ENCODE assay signal across 9 cellular contexts in the genomic region with DNA sequence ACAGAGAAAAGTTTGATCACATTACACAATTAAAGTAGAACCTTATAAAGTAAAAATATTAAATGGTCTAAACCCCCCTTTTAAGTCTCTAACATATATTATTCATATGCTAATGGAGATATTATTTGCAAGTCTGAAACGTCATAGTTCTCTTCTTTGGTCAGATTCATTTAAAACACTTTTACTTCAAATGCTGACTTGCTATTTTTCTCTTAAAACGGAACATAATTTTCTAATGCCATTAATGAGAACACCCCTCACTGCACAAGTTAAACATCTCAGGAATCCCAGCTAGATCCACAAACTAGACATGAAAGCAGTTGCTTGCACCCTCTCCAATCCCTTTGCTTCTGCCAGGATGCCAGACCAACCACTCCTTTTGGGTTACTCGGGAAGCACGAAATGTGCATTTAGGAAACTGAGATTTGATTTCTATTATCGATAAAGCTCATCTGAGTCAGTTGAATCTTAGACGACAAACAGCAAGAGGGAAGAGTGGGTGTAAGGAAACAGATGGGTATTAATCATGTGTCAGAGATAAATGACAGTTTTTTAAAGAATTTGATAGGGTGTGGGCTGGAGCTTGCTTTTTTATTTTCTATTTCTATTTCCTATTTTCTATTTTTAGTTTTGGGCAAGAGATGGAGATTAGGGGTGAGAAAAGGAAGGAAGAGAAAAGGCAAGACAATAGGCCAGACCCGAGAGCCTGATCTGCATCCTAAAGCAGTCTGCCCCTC. TPM values are rescaled to one million over a fixed set of nuclear protein-coding genes. Genes with fewer than 3 reads are reported as not detected.
DNase-seq lines count a peak whose midpoint lies in the region; ATAC-seq and TF ChIP-seq lines count a peak whose summit lies in the region.
"Had no signal": no experiment of that assay in that cellular context is flagged by ENCODE, and none has a peak within 500 bp of the region (broad histone marks: within the 10 kb centered on the region; RNA-seq: fewer than 3 reads in every experiment).

No MANE protein-coding gene starts in this region.

- H3K9ac ChIP-seq in ES-I3 (ENCODE audit: low read depth, low read length): peak overlapping the region; percentile 97

- no peaks in the 10 kb centered on the region for H3K36me3 Mint-ChIP-seq in activated naive CD8-positive, alpha-beta T cell treated with anti-CD3 and anti-CD28 coated beads, Interleukin-2, amount 50 U/mL, for 24 hours (ENCODE audit: low read depth)

- H3K27ac ChIP-seq in mesodermal cell (ENCODE audit: low read depth, low read length, severe bottlenecking): no peak overlapping the region

- H3K9me3 Mint-ChIP-seq in activated naive CD8-positive, alpha-beta T cell treated with anti-CD3 and anti-CD28 coated beads, Interleukin-2, amount 50 U/mL, for 24 hours: no peaks in the 10 kb centered on the region

- H3K4me3 ChIP-seq in AG10803 (ENCODE audit: low read length): peak overlapping the region; percentile 56
- peak overlapping the region; percentile 63 for H3K4me3 ChIP-seq in mesodermal cell (ENCODE audit: extremely low read depth, insufficient read depth, low read length, poor library complexity, severe bottlenecking)

- H3K27me3 Mint-ChIP-seq in activated naive CD8-positive, alpha-beta T cell treated with anti-CD3 and anti-CD28 coated beads, Interleukin-2, amount 50 U/mL, for 24 hours: peaks cover 34% of the 10 kb centered on the region

- H3K9me3 ChIP-seq in ES-I3 (ENCODE audit: control insufficient read depth, insufficient read depth, low read length): no peaks in the 10 kb centered on the region
- H3K9me3 ChIP-seq in mesodermal cell (ENCODE audit: control insufficient read depth, low read length): no peaks in the 10 kb centered on the region

- H3K4me3 Mint-ChIP-seq in activated naive CD8-positive, alpha-beta T cell treated with anti-CD3 and anti-CD28 coated beads, Interleukin-2, amount 50 U/mL, for 24 hours: peak overlapping the region; percentile 69

- TF ChIP-seq CTCF in AG10803 (conservative IDR thresholded peaks at IDR 0.05; ENCODE audit: low read length): no peak

- peak overlapping the region; percentile 25 for H3K27ac Mint-ChIP-seq in activated naive CD8-positive, alpha-beta T cell treated with anti-CD3 and anti-CD28 coated beads, Interleukin-2, amount 50 U/mL, for 24 hours

- ATAC-seq in activated naive CD8-positive, alpha-beta T cell treated with anti-CD3 and anti-CD28 coated beads, Interleukin-2, amount 50 U/mL, for 24 hours: no peak
- ATAC-seq in GM18907 (IDR thresholded peaks at IDR 0.05; ENCODE audit: unreplicated experiment): no peak
- ATAC-seq in GM18498 (IDR thresholded peaks at IDR 0.05; ENCODE audit: unreplicated experiment): no peak
- ATAC-seq in HG03108 (IDR thresholded peaks at IDR 0.05; ENCODE audit: unreplicated experiment): no peak
- no peak for ATAC-seq in GM18517 (IDR thresholded peaks at IDR 0.05; ENCODE audit: unreplicated experiment)

- WGBS in mesodermal cell (ENCODE audit: insufficient coverage in 2 of 2), 2 experiments: 3 to 7% methylated on average over 5 of the region's 7 CpGs

- no peak for DNase-seq in AG10803 (ENCODE audit: low read depth)
- no peak for DNase-seq in activated naive CD8-positive, alpha-beta T cell treated with anti-CD3 and anti-CD28 coated beads, Interleukin-2, amount 50 U/mL, for 24 hours
- DNase-seq: NCI-H2029 treated with DMSO at 0.1 percent for 48 hours had no signal

- H3K36me3 ChIP-seq in ES-I3 (ENCODE audit: insufficient read depth, low read length) (no peaks in the 10 kb centered on the region), mesodermal cell (ENCODE audit: control insufficient read depth, insufficient read depth, low read length) (no peaks in the 10 kb centered on the region)

- peaks cover 13% of the 10 kb centered on the region for H3K4me1 Mint-ChIP-seq in activated naive CD8-positive, alpha-beta T cell treated with anti-CD3 and anti-CD28 coated beads, Interleukin-2, amount 50 U/mL, for 24 hours

- H3K4me1 ChIP-seq in ES-I3 (ENCODE audit: insufficient read depth, low read length) (peaks cover 17% of the 10 kb centered on the region), mesodermal cell (ENCODE audit: control insufficient read depth, insufficient read depth, low read length, poor library complexity, severe bottlenecking) (no peaks in the 10 kb centered on the region)

RNA-seq across cellular contexts. Expression of a gene that starts 1.5 kb away (rescaled TPM):
- 12.9 TPM for polyA plus RNA-seq in mesodermal cell (2013, experiment 1 of 2)
- 12.0 TPM for polyA plus RNA-seq in mesodermal cell (2013, experiment 2 of 2)

RNA-seq across cellular contexts. Expression of a gene that starts 23.9 kb away (rescaled TPM):
- not detected for polyA plus RNA-seq in mesodermal cell (2013, experiment 1 of 2)
- polyA plus RNA-seq in mesodermal cell (2013, experiment 2 of 2): not detected

RNA-seq across cellular contexts. Expression of a gene that starts 53.9 kb away (rescaled TPM):
- not detected for polyA plus RNA-seq in mesodermal cell (2013, experiment 1 of 2)
- not detected for polyA plus RNA-seq in mesodermal cell (2013, experiment 2 of 2)
